ENCODE assay signal across 1 cellular context in the genomic region with DNA sequence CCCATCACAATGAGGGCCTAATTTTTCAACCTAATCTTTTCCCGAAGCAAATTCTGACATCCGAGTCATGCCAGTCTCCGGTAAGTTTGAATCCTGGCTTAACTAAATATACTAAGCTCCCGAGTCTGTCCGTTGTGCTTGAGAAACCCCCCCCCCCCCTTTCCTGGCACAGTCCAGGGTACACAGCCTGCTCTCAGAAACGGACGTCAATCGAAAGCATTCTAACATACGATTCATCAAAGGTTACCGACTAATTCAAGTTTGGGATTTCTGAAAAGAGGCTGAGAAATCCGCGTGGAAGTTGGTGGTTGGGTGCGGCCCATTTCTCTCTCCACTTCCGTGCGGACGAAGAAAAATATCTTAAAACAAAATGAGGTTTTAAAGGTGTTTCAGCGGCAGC.
TF ChIP-seq lines count a peak whose summit lies in the region.

No MANE protein-coding gene starts in this region.

TF ChIP-seq in HepG2, 621 proteins besides CTCF, POLR2A, EP300 and RAD21:
- TF ChIP-seq MED1 (CRISPR knock-in tag; IDR thresholded peaks at IDR 0.05) (no peak), XBP1 (CRISPR knock-in tag; IDR thresholded peaks at IDR 0.05) (no peak), HMG20A (CRISPR knock-in tag; IDR thresholded peaks at IDR 0.05; ENCODE audit: borderline replicate concordance) (no peak), SCMH1 (CRISPR knock-in tag; IDR thresholded peaks at IDR 0.05; ENCODE audit: borderline replicate concordance) (no peak), ZNF205 (CRISPR knock-in tag; IDR thresholded peaks at IDR 0.05) (no peak), ZNF337 (CRISPR knock-in tag; IDR thresholded peaks at IDR 0.05; ENCODE audit: borderline replicate concordance, low read depth) (0 out of 2 replicates have a peak, but pooled peaks have one; percentile 17), FOXP1 (IDR thresholded peaks at IDR 0.05) (no peak), FOXP1 (CRISPR knock-in tag; IDR thresholded peaks at IDR 0.05) (no peak), ZBTB3 (CRISPR knock-in tag; IDR thresholded peaks at IDR 0.05; ENCODE audit: borderline replicate concordance, low read depth) (no peak), BCL6 (CRISPR knock-in tag; IDR thresholded peaks at IDR 0.05) (no peak), HDAC6 (IDR thresholded peaks at IDR 0.05; ENCODE audit: low read depth, low read length) (no peak)
- TF ChIP-seq, protein P1, sequence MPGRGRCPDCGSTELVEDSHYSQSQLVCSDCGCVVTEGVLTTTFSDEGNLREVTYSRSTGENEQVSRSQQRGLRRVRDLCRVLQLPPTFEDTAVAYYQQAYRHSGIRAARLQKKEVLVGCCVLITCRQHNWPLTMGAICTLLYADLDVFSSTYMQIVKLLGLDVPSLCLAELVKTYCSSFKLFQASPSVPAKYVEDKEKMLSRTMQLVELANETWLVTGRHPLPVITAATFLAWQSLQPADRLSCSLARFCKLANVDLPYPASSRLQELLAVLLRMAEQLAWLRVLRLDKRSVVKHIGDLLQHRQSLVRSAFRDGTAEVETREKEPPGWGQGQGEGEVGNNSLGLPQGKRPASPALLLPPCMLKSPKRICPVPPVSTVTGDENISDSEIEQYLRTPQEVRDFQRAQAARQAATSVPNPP (CRISPR knock-in tag; IDR thresholded peaks at IDR 0.05), result no peak
- TF ChIP-seq, protein P2, sequence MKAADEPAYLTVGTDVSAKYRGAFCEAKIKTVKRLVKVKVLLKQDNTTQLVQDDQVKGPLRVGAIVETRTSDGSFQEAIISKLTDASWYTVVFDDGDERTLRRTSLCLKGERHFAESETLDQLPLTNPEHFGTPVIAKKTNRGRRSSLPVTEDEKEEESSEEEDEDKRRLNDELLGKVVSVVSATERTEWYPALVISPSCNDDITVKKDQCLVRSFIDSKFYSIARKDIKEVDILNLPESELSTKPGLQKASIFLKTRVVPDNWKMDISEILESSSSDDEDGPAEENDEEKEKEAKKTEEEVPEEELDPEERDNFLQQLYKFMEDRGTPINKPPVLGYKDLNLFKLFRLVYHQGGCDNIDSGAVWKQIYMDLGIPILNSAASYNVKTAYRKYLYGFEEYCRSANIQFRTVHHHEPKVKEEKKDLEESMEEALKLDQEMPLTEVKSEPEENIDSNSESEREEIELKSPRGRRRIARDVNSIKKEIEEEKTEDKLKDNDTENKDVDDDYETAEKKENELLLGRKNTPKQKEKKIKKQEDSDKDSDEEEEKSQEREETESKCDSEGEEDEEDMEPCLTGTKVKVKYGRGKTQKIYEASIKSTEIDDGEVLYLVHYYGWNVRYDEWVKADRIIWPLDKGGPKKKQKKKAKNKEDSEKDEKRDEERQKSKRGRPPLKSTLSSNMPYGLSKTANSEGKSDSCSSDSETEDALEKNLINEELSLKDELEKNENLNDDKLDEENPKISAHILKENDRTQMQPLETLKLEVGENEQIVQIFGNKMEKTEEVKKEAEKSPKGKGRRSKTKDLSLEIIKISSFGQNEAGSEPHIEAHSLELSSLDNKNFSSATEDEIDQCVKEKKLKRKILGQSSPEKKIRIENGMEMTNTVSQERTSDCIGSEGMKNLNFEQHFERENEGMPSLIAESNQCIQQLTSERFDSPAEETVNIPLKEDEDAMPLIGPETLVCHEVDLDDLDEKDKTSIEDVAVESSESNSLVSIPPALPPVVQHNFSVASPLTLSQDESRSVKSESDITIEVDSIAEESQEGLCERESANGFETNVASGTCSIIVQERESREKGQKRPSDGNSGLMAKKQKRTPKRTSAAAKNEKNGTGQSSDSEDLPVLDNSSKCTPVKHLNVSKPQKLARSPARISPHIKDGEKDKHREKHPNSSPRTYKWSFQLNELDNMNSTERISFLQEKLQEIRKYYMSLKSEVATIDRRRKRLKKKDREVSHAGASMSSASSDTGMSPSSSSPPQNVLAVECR (CRISPR knock-in tag; IDR thresholded peaks at IDR 0.05; ENCODE audit: borderline replicate concordance), result no peak
- TF ChIP-seq, protein P3, sequence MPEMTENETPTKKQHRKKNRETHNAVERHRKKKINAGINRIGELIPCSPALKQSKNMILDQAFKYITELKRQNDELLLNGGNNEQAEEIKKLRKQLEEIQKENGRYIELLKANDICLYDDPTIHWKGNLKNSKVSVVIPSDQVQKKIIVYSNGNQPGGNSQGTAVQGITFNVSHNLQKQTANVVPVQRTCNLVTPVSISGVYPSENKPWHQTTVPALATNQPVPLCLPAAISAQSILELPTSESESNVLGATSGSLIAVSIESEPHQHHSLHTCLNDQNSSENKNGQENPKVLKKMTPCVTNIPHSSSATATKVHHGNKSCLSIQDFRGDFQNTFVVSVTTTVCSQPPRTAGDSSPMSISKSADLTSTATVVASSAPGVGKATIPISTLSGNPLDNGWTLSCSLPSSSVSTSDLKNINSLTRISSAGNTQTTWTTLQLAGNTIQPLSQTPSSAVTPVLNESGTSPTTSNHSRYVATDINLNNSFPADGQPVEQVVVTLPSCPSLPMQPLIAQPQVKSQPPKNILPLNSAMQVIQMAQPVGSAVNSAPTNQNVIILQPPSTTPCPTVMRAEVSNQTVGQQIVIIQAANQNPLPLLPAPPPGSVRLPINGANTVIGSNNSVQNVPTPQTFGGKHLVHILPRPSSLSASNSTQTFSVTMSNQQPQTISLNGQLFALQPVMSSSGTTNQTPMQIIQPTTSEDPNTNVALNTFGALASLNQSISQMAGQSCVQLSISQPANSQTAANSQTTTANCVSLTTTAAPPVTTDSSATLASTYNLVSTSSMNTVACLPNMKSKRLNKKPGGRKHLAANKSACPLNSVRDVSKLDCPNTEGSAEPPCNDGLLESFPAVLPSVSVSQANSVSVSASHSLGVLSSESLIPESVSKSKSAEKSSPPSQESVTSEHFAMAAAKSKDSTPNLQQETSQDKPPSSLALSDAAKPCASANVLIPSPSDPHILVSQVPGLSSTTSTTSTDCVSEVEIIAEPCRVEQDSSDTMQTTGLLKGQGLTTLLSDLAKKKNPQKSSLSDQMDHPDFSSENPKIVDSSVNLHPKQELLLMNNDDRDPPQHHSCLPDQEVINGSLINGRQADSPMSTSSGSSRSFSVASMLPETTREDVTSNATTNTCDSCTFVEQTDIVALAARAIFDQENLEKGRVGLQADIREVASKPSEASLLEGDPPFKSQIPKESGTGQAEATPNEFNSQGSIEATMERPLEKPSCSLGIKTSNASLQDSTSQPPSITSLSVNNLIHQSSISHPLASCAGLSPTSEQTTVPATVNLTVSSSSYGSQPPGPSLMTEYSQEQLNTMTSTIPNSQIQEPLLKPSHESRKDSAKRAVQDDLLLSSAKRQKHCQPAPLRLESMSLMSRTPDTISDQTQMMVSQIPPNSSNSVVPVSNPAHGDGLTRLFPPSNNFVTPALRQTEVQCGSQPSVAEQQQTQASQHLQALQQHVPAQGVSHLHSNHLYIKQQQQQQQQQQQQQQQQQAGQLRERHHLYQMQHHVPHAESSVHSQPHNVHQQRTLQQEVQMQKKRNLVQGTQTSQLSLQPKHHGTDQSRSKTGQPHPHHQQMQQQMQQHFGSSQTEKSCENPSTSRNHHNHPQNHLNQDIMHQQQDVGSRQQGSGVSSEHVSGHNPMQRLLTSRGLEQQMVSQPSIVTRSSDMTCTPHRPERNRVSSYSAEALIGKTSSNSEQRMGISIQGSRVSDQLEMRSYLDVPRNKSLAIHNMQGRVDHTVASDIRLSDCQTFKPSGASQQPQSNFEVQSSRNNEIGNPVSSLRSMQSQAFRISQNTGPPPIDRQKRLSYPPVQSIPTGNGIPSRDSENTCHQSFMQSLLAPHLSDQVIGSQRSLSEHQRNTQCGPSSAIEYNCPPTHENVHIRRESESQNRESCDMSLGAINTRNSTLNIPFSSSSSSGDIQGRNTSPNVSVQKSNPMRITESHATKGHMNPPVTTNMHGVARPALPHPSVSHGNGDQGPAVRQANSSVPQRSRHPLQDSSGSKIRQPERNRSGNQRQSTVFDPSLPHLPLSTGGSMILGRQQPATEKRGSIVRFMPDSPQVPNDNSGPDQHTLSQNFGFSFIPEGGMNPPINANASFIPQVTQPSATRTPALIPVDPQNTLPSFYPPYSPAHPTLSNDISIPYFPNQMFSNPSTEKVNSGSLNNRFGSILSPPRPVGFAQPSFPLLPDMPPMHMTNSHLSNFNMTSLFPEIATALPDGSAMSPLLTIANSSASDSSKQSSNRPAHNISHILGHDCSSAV (CRISPR knock-in tag; IDR thresholded peaks at IDR 0.05; ENCODE audit: borderline replicate concordance), result 0 out of 2 replicates have a peak, but pooled peaks have one; percentile 33
- TF ChIP-seq, protein P4, sequence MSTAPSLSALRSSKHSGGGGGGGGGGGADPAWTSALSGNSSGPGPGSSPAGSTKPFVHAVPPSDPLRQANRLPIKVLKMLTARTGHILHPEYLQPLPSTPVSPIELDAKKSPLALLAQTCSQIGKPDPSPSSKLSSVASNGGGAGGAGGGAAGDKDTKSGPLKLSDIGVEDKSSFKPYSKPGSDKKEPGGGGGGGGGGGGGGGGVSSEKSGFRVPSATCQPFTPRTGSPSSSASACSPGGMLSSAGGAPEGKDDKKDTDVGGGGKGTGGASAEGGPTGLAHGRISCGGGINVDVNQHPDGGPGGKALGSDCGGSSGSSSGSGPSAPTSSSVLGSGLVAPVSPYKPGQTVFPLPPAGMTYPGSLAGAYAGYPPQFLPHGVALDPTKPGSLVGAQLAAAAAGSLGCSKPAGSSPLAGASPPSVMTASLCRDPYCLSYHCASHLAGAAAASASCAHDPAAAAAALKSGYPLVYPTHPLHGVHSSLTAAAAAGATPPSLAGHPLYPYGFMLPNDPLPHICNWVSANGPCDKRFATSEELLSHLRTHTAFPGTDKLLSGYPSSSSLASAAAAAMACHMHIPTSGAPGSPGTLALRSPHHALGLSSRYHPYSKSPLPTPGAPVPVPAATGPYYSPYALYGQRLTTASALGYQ (CRISPR knock-in tag; IDR thresholded peaks at IDR 0.05), result no peak
- TF ChIP-seq, protein P5, sequence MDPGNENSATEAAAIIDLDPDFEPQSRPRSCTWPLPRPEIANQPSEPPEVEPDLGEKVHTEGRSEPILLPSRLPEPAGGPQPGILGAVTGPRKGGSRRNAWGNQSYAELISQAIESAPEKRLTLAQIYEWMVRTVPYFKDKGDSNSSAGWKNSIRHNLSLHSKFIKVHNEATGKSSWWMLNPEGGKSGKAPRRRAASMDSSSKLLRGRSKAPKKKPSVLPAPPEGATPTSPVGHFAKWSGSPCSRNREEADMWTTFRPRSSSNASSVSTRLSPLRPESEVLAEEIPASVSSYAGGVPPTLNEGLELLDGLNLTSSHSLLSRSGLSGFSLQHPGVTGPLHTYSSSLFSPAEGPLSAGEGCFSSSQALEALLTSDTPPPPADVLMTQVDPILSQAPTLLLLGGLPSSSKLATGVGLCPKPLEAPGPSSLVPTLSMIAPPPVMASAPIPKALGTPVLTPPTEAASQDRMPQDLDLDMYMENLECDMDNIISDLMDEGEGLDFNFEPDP (CRISPR knock-in tag; conservative IDR thresholded peaks at IDR 0.05), result no peak
